In genomic region chr19:46785054-46785979, GRCh38 we compare ENCODE assay signal across 8 cellular contexts. TPM values are rescaled to one million over a fixed set of nuclear protein-coding genes. Genes with fewer than 3 reads are reported as not detected.
DNase-seq lines count a peak whose midpoint lies in the region; ATAC-seq and TF ChIP-seq lines count a peak whose summit lies in the region.

No MANE protein-coding gene starts in this region.

- peaks cover 48% of the 10 kb centered on the region for H3K36me3 Mint-ChIP-seq in activated CD4-positive, alpha-beta T cell treated with anti-CD3 and anti-CD28 coated beads, Interleukin-2, amount 10 ng/mL, durations not matched to agents 7 days and 5 days (ENCODE audit: low read depth)
- peaks cover 63% of the 10 kb centered on the region for H3K36me3 Mint-ChIP-seq in activated CD8-positive, alpha-beta T cell treated with anti-CD3 and anti-CD28 coated beads, Interleukin-2, amount 10 ng/mL, durations not matched to agents 7 days and 5 days (ENCODE audit: low read depth)

- H3K4me3 Mint-ChIP-seq in activated CD4-positive, alpha-beta T cell treated with anti-CD3 and anti-CD28 coated beads, Interleukin-2, amount 10 ng/mL, durations not matched to agents 7 days and 5 days, result peak overlapping the region; percentile 97
- H3K4me3 Mint-ChIP-seq in activated CD8-positive, alpha-beta T cell treated with anti-CD3 and anti-CD28 coated beads, Interleukin-2, amount 10 ng/mL, durations not matched to agents 7 days and 5 days, result peak overlapping the region; percentile 98

- no peak for TF ChIP-seq CTCF in thoracic aorta (IDR thresholded peaks at IDR 0.05)

- H3K4me1 ChIP-seq in thoracic aorta (ENCODE audit: control insufficient read depth in 1 of 2, low read depth in 2 of 2), result peaks cover 5 to 42% of the 10 kb centered on the region in 2 donors

- CTCF ChIA-PET in activated CD4-positive, alpha-beta T cell treated with anti-CD3 and anti-CD28 coated beads, Interleukin-2, amount 10 ng/mL, durations not matched to agents 7 days and 5 days (lab: Charles Lee), result interaction anchor here (1.0 to 2.5 kb wide), 7 partner anchors 13 to 71 kb away, joined by 3 to 16 read pairs (median 5); no protein-coding TSS in a partner anchor
- CTCF ChIA-PET in activated CD8-positive, alpha-beta T cell treated with anti-CD3 and anti-CD28 coated beads, Interleukin-2, amount 10 ng/mL, durations not matched to agents 7 days and 5 days (lab: Charles Lee), result interaction anchor here (0.6 to 9.8 kb wide), 14 partner anchors 9 to 256 kb away, joined by 3 to 65 read pairs (median 4); partner anchors contain the start of gene DACT3

- ATAC-seq in activated CD8-positive, alpha-beta T cell treated with anti-CD3 and anti-CD28 coated beads, Interleukin-2, amount 10 ng/mL, durations not matched to agents 7 days and 5 days, result no peak
- ATAC-seq in thoracic aorta (ENCODE audit: insufficient number of reproducible peaks, low FRiP score, low read depth) (no peak), GM21576 (IDR thresholded peaks at IDR 0.05; ENCODE audit: unreplicated experiment) (no peak), HG03135 (IDR thresholded peaks at IDR 0.05; ENCODE audit: unreplicated experiment) (no peak)

- POLR2A ChIA-PET in activated CD4-positive, alpha-beta T cell treated with anti-CD3 and anti-CD28 coated beads, Interleukin-2, amount 10 ng/mL, durations not matched to agents 7 days and 5 days (lab: Charles Lee), result no interaction called here
- POLR2A ChIA-PET in activated CD8-positive, alpha-beta T cell treated with anti-CD3 and anti-CD28 coated beads, Interleukin-2, amount 10 ng/mL, durations not matched to agents 7 days and 5 days (lab: Charles Lee), result interaction anchor here (0.7 to 5.4 kb wide), 3 partner anchors 10 to 37 kb away, joined by 3 to 51 read pairs (median 6); no protein-coding TSS in a partner anchor

- H3K9me3 ChIP-seq in iPS-18c (ENCODE audit: control insufficient read depth, insufficient read depth, low read length), result no peaks in the 10 kb centered on the region
- H3K9me3 ChIP-seq in thoracic aorta, result no peaks in the 10 kb centered on the region

- peak overlapping the region; percentile 93 for H3K27ac Mint-ChIP-seq in activated CD4-positive, alpha-beta T cell treated with anti-CD3 and anti-CD28 coated beads, Interleukin-2, amount 10 ng/mL, durations not matched to agents 7 days and 5 days
- H3K27ac Mint-ChIP-seq in activated CD8-positive, alpha-beta T cell treated with anti-CD3 and anti-CD28 coated beads, Interleukin-2, amount 10 ng/mL, durations not matched to agents 7 days and 5 days, result peak overlapping the region; percentile 96

- H3K4me3 ChIP-seq in iPS-18c (ENCODE audit: insufficient read depth, low read depth, low read length) (peak overlapping the region; percentile 86), thoracic aorta (peak overlapping the region; percentile 92)

- peak overlapping the region in 1 of 2 donors; percentile 79 for H3K27ac ChIP-seq in thoracic aorta

- peaks cover 15% of the 10 kb centered on the region for H3K36me3 ChIP-seq in thoracic aorta

- no peaks in the 10 kb centered on the region for H3K9me3 Mint-ChIP-seq in activated CD4-positive, alpha-beta T cell treated with anti-CD3 and anti-CD28 coated beads, Interleukin-2, amount 10 ng/mL, durations not matched to agents 7 days and 5 days
- no peaks in the 10 kb centered on the region for H3K9me3 Mint-ChIP-seq in activated CD8-positive, alpha-beta T cell treated with anti-CD3 and anti-CD28 coated beads, Interleukin-2, amount 10 ng/mL, durations not matched to agents 7 days and 5 days (ENCODE audit: insufficient read depth)

- no peak for DNase-seq in activated CD4-positive, alpha-beta T cell treated with anti-CD3 and anti-CD28 coated beads, Interleukin-2, amount 10 ng/mL, durations not matched to agents 7 days and 5 days
- DNase-seq in activated CD4-positive, alpha-beta T cell treated with anti-CD3 and anti-CD28 coated beads for 4 hours, result no peak
- no peak for DNase-seq in activated CD8-positive, alpha-beta T cell treated with anti-CD3 and anti-CD28 coated beads, Interleukin-2, amount 10 ng/mL, durations not matched to agents 7 days and 5 days
- no peak for DNase-seq in thoracic aorta (ENCODE audit: low spot score)
- DNase-seq in activated effector memory CD4-positive, alpha-beta T cell treated with Interleukin-2 at 50 U/mL for 16 hours, result no peak

- H3K27me3 ChIP-seq in thoracic aorta (replicated peaks; ENCODE audit: insufficient read depth), result no peaks in the 10 kb centered on the region

- peaks cover 62% of the 10 kb centered on the region for H3K4me1 Mint-ChIP-seq in activated CD4-positive, alpha-beta T cell treated with anti-CD3 and anti-CD28 coated beads, Interleukin-2, amount 10 ng/mL, durations not matched to agents 7 days and 5 days
- H3K4me1 Mint-ChIP-seq in activated CD8-positive, alpha-beta T cell treated with anti-CD3 and anti-CD28 coated beads, Interleukin-2, amount 10 ng/mL, durations not matched to agents 7 days and 5 days (ENCODE audit: low read depth), result peaks cover 64% of the 10 kb centered on the region

- no peaks in the 10 kb centered on the region for H3K27me3 Mint-ChIP-seq in activated CD4-positive, alpha-beta T cell treated with anti-CD3 and anti-CD28 coated beads, Interleukin-2, amount 10 ng/mL, durations not matched to agents 7 days and 5 days
- no peaks in the 10 kb centered on the region for H3K27me3 Mint-ChIP-seq in activated CD8-positive, alpha-beta T cell treated with anti-CD3 and anti-CD28 coated beads, Interleukin-2, amount 10 ng/mL, durations not matched to agents 7 days and 5 days (ENCODE audit: low read depth)

RNA-seq across cellular contexts. Expression of gene SLC1A5, which starts 3.1 kb away (rescaled TPM):
- total RNA-seq in activated CD4-positive, alpha-beta T cell treated with anti-CD3 and anti-CD28 coated beads, Interleukin-2, amount 10 ng/mL, durations not matched to agents 7 days and 5 days, result 100 to 1,000 TPM; 104 to 108 TPM
- 100 to 1,000 TPM; 176 to 178 TPM for total RNA-seq in activated CD8-positive, alpha-beta T cell treated with anti-CD3 and anti-CD28 coated beads, Interleukin-2, amount 10 ng/mL, durations not matched to agents 7 days and 5 days
- total RNA-seq in thoracic aorta, result 10 to 100 TPM; 48.7 to 66.2 TPM

RNA-seq across cellular contexts. Expression of gene STRN4, which starts 39.1 kb away (rescaled TPM):
- 10 to 100 TPM; 77.9 to 86.4 TPM for total RNA-seq in activated CD4-positive, alpha-beta T cell treated with anti-CD3 and anti-CD28 coated beads, Interleukin-2, amount 10 ng/mL, durations not matched to agents 7 days and 5 days
- 10 to 100 TPM; 79.6 to 90.2 TPM for total RNA-seq in activated CD8-positive, alpha-beta T cell treated with anti-CD3 and anti-CD28 coated beads, Interleukin-2, amount 10 ng/mL, durations not matched to agents 7 days and 5 days
- total RNA-seq in thoracic aorta, result 10 to 100 TPM; 60.9 to 66.7 TPM

RNA-seq across cellular contexts. Expression of gene FKRP, which starts 39.5 kb away (rescaled TPM):
- total RNA-seq in activated CD4-positive, alpha-beta T cell treated with anti-CD3 and anti-CD28 coated beads, Interleukin-2, amount 10 ng/mL, durations not matched to agents 7 days and 5 days, result 10 to 100 TPM; 16.9 to 20.5 TPM
- total RNA-seq in activated CD8-positive, alpha-beta T cell treated with anti-CD3 and anti-CD28 coated beads, Interleukin-2, amount 10 ng/mL, durations not matched to agents 7 days and 5 days, result 10 to 100 TPM; 15.3 to 18.4 TPM
- 10 to 100 TPM; 20.6 to 99.2 TPM for total RNA-seq in thoracic aorta
